15 cellular contexts compared by ENCODE assay signal in genomic region chr10:61642692-61643091, GRCh38. TPM values are rescaled to one million over a fixed set of nuclear protein-coding genes. Genes with fewer than 3 reads are reported as not detected.
DNase-seq lines count a peak whose midpoint lies in the region; ATAC-seq, FAIRE-seq and TF ChIP-seq lines count a peak whose summit lies in the region.
"Had no signal": no experiment of that assay in that cellular context is flagged by ENCODE, and none has a peak within 500 bp of the region (broad histone marks: within the 10 kb centered on the region; RNA-seq: fewer than 3 reads in every experiment).

No MANE protein-coding gene starts in this region.

- FAIRE-seq in A549 (lab: Jason Lieb, UNC), result no peak
- FAIRE-seq in kidney (lab: Jason Lieb, UNC), result peak; percentile 13
- no peak for FAIRE-seq in frontal cortex (lab: Jason Lieb, UNC)

- no peaks in the 10 kb centered on the region for H3K27me3 Mint-ChIP-seq in glutamatergic neuron (ENCODE audit: unreplicated experiment)

- 0 out of 2 replicates have a peak overlapping the region, but pooled peaks have one; percentile 1 for H2AFZ ChIP-seq in Loucy (ENCODE audit: low read length)

- POLR2A ChIA-PET in A549 (lab: Yijun Ruan, JAX), result no interaction called here

- H3K4me1 Mint-ChIP-seq in glutamatergic neuron (ENCODE audit: low read depth, unreplicated experiment), result peaks cover 4% of the 10 kb centered on the region

- no peak overlapping the region for H3K27ac Mint-ChIP-seq in glutamatergic neuron (ENCODE audit: unreplicated experiment)

- ATAC-seq in A549, result peak; percentile 47 to 49; a peak in 1 of 6 replicates

- TF ChIP-seq EP300 in A549 (IDR thresholded peaks at IDR 0.05), result no peak

- TF ChIP-seq POLR2A in A549 (IDR thresholded peaks at IDR 0.05; ENCODE audit: low read length), result no peak

- no peak for TF ChIP-seq RAD21 in A549 (conservative IDR thresholded peaks at IDR 0.05 in 1 of 2, IDR thresholded peaks at IDR 0.05 in 1 of 2)

- H3K9ac ChIP-seq in Loucy (ENCODE audit: low read depth, low read length, poor library complexity, severe bottlenecking), result no peak overlapping the region
- H3K9ac ChIP-seq in kidney (ENCODE audit: low read length in 2 of 2), result no peak overlapping the region

- intact Hi-C loops in kidney (cut with DNase I), result no loop called here

- DNase-seq in A549 (ENCODE audit: low read depth in 1 of 2, low spot score in 1 of 2) (no peak), cardiac fibroblast (ENCODE audit: low read depth in 2 of 2) (peak; percentile 90 to 91), kidney (no peak), frontal cortex (ENCODE audit: low spot score in 2 of 2) (no peak), NCI-H1436 treated with DMSO at 0.1 percent for 48 hours (lab: John Stamatoyannopoulos, UW) (no peak), glutamatergic neuron (no peak)
- no peak for DNase-seq in effector CD8-positive, alpha-beta T cell (lab: John Stamatoyannopoulos, UW)
- DNase-seq: activated T-cell treated with anti-CD3 and anti-CD28 coated beads, Interleukin-2, amount 50 U/mL, for 1 hour; adrenal gland; DMS153; islet precursor cell; stimulated activated CD8-positive, alpha-beta memory T cell treated with anti-CD3 and anti-CD28 coated beads, Interleukin-4, amount 100 ng/mL, for 48 hours had no signal

- H4K20me1 ChIP-seq in Loucy (ENCODE audit: insufficient read depth, low read length, poor library complexity, severe bottlenecking), result no peaks in the 10 kb centered on the region

- no peaks in the 10 kb centered on the region for H3K9me3 Mint-ChIP-seq in glutamatergic neuron (ENCODE audit: unreplicated experiment)

- H3K4me1 ChIP-seq in A549 (peaks cover 33% of the 10 kb centered on the region), Loucy (ENCODE audit: insufficient read depth, low read length, poor library complexity, severe bottlenecking) (no peaks in the 10 kb centered on the region), kidney (ENCODE audit: control insufficient read depth in 1 of 2, insufficient read depth in 1 of 2, low read depth in 1 of 2, low read length in 2 of 2) (peaks cover 0 to 3% of the 10 kb centered on the region in 2 donors)

- no peaks in the 10 kb centered on the region for H3K79me2 ChIP-seq in Loucy (ENCODE audit: insufficient read depth, low read length)

- H3K9me2 ChIP-seq in Loucy (replicated peaks; ENCODE audit: low read depth, low read length), result no peaks in the 10 kb centered on the region

- CTCF ChIA-PET in A549 (lab: Yijun Ruan, JAX), result no interaction called here

- H3K27me3 ChIP-seq in Loucy (ENCODE audit: insufficient read depth, low read length, poor library complexity, severe bottlenecking), result no peaks in the 10 kb centered on the region
- H3K27me3 ChIP-seq: adrenal gland, SJSA1, vagina had no signal

- WGBS in A549 (ENCODE audit: missing lambda C conversion rate), result 49% methylated on average over 3 of the region's 3 CpGs

- peak overlapping the region; percentile 53 for H3K4me2 ChIP-seq in A549
- H3K4me2 ChIP-seq in Loucy (ENCODE audit: low read depth, low read length, poor library complexity, severe bottlenecking), result no peak overlapping the region

- no peaks in the 10 kb centered on the region for H3K36me3 ChIP-seq in Loucy (ENCODE audit: insufficient read depth, low read length)
- H3K36me3 ChIP-seq in kidney (ENCODE audit: control insufficient read depth in 1 of 2, insufficient read depth in 2 of 2, low read length in 2 of 2), result no peaks in the 10 kb centered on the region
- H3K36me3 ChIP-seq: adrenal gland, SJSA1, vagina had no signal

- no peaks in the 10 kb centered on the region for H3K9me3 ChIP-seq in A549
- no peaks in the 10 kb centered on the region for H3K9me3 ChIP-seq in Loucy (ENCODE audit: insufficient read depth, low read depth, low read length)
- no peaks in the 10 kb centered on the region for H3K9me3 ChIP-seq in kidney (ENCODE audit: control insufficient read depth in 1 of 2, low read length in 2 of 2)
- H3K9me3 ChIP-seq: adrenal gland, SJSA1, vagina had no signal

- peak overlapping the region in 1 of 2 experiments; percentile 18; a peak in 1 of 6 replicates for H3K27ac ChIP-seq in A549
- H3K27ac ChIP-seq in kidney (ENCODE audit: low read depth in 2 of 2, low read length in 2 of 2), result no peak overlapping the region
- H3K27ac ChIP-seq: adrenal gland, SJSA1, vagina had no signal

- H3F3A ChIP-seq in Loucy (ENCODE audit: low read depth), result no peaks in the 10 kb centered on the region

- H3K4me3 ChIP-seq in A549, result no peak overlapping the region
- no peak overlapping the region for H3K4me3 ChIP-seq in Loucy (ENCODE audit: low read length, poor library complexity, severe bottlenecking)
- H3K4me3 ChIP-seq in cardiac fibroblast (replicated peaks in 1 of 2; ENCODE audit: low read depth in 2 of 2, low read length in 2 of 2), result no peak overlapping the region
- H3K4me3 ChIP-seq in kidney (ENCODE audit: low read length in 2 of 2), result no peak overlapping the region
- H3K4me3 ChIP-seq: adrenal gland, SJSA1, vagina had no signal

- TF ChIP-seq CTCF in A549 (IDR thresholded peaks at IDR 0.05) (no peak), Loucy (conservative IDR thresholded peaks at IDR 0.05; ENCODE audit: low read length) (no peak), cardiac fibroblast (IDR thresholded peaks at IDR 0.05; ENCODE audit: low read depth, low read length) (no peak), kidney (IDR thresholded peaks at IDR 0.05; ENCODE audit: borderline replicate concordance, extremely low read depth, insufficient read depth) (no peak), glutamatergic neuron (IDR thresholded peaks at IDR 0.05; ENCODE audit: partially characterized antibody, unreplicated experiment) (no peak)

- H3K4me3 Mint-ChIP-seq in glutamatergic neuron (ENCODE audit: unreplicated experiment), result no peak overlapping the region

- H3K36me3 Mint-ChIP-seq in glutamatergic neuron (ENCODE audit: unreplicated experiment), result no peaks in the 10 kb centered on the region

TF ChIP-seq in A549, 52 proteins besides CTCF, POLR2A, EP300 and RAD21:
- TF ChIP-seq, protein P1, sequence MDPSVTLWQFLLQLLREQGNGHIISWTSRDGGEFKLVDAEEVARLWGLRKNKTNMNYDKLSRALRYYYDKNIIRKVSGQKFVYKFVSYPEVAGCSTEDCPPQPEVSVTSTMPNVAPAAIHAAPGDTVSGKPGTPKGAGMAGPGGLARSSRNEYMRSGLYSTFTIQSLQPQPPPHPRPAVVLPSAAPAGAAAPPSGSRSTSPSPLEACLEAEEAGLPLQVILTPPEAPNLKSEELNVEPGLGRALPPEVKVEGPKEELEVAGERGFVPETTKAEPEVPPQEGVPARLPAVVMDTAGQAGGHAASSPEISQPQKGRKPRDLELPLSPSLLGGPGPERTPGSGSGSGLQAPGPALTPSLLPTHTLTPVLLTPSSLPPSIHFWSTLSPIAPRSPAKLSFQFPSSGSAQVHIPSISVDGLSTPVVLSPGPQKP (IDR thresholded peaks at IDR 0.05; ENCODE audit: low read depth, low read length), result no peak
- TF ChIP-seq HEYL (CRISPR knock-in tag; IDR thresholded peaks at IDR 0.05), result no peak
- no peak for TF ChIP-seq JUN (IDR thresholded peaks at IDR 0.05)
- TF ChIP-seq RFX5 (IDR thresholded peaks at IDR 0.05), result no peak
- no peak for TF ChIP-seq BHLHE40 (IDR thresholded peaks at IDR 0.05; ENCODE audit: low read depth, low read length)
- TF ChIP-seq EHMT2 (IDR thresholded peaks at IDR 0.05; ENCODE audit: low read depth), result no peak
- TF ChIP-seq NFE2L2 (conservative IDR thresholded peaks at IDR 0.05; ENCODE audit: low read length), result no peak
- TF ChIP-seq MYC (IDR thresholded peaks at IDR 0.05; ENCODE audit: borderline replicate concordance, low read length), result no peak
- TF ChIP-seq, protein P2, sequence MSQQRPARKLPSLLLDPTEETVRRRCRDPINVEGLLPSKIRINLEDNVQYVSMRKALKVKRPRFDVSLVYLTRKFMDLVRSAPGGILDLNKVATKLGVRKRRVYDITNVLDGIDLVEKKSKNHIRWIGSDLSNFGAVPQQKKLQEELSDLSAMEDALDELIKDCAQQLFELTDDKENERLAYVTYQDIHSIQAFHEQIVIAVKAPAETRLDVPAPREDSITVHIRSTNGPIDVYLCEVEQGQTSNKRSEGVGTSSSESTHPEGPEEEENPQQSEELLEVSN (IDR thresholded peaks at IDR 0.05; ENCODE audit: borderline replicate concordance, low read depth), result no peak
- no peak for TF ChIP-seq FOSB (CRISPR knock-in tag; IDR thresholded peaks at IDR 0.05)
- TF ChIP-seq KDM5A (IDR thresholded peaks at IDR 0.05), result no peak
- no peak for TF ChIP-seq NPAS2 (CRISPR knock-in tag; IDR thresholded peaks at IDR 0.05; ENCODE audit: borderline replicate concordance)
- no peak for TF ChIP-seq CEBPB (IDR thresholded peaks at IDR 0.05)
- TF ChIP-seq, protein P3, sequence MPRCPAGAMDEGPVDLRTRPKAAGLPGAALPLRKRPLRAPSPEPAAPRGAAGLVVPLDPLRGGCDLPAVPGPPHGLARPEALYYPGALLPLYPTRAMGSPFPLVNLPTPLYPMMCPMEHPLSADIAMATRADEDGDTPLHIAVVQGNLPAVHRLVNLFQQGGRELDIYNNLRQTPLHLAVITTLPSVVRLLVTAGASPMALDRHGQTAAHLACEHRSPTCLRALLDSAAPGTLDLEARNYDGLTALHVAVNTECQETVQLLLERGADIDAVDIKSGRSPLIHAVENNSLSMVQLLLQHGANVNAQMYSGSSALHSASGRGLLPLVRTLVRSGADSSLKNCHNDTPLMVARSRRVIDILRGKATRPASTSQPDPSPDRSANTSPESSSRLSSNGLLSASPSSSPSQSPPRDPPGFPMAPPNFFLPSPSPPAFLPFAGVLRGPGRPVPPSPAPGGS (IDR thresholded peaks at IDR 0.05), result no peak

RNA-seq across cellular contexts. Expression of gene CABCOCO1, which starts 20.0 kb away (rescaled TPM):
- polyA plus RNA-seq in A549 (2011; rRNA removed) (0.40 and 1.1 TPM in 2 replicates), A549 (2017; fragmentation: RNase III; extraction: RNeasy Plus Mini Kit Qiagen cat#74134 plus additional on column Dnase treatment) (0.54 to 0.92 TPM (median 0.77 TPM) in 3 replicates), kidney (ENCODE audit: insufficient read depth, low read depth, low replicate concordance) (1.5 TPM)
- polyA plus RNA-seq in A549 (2012; cell fraction: cytosol; rRNA removed), result 0.04 and 0.05 TPM in 2 replicates
- not detected in 2 replicates for polyA plus RNA-seq in A549 (2012; cell fraction: nucleus; rRNA removed)
- not detected in 2 replicates for polyA minus RNA-seq in A549 (2011; rRNA and poly(A)+ RNA removed)
- total RNA-seq in kidney (2.3 TPM), frontal cortex (4.9 TPM), glutamatergic neuron (ENCODE audit: unreplicated experiment) (not detected)
- total RNA-seq: vagina had no signal

Comparison
In these comparisons a context has a peak if more than half of its experiments do, and no peak if none do; other contexts are left out.
1. DNase-seq: peak in cardiac fibroblast (2 of 2); none in A549 (0 of 2), kidney (single experiment), effector CD8-positive, alpha-beta T cell (single experiment), frontal cortex (0 of 2), NCI-H1436 treated with DMSO at 0.1 percent for 48 hours (single experiment) and glutamatergic neuron (single experiment).